ENCODE assay signal across 2 cellular contexts in the genomic region with DNA sequence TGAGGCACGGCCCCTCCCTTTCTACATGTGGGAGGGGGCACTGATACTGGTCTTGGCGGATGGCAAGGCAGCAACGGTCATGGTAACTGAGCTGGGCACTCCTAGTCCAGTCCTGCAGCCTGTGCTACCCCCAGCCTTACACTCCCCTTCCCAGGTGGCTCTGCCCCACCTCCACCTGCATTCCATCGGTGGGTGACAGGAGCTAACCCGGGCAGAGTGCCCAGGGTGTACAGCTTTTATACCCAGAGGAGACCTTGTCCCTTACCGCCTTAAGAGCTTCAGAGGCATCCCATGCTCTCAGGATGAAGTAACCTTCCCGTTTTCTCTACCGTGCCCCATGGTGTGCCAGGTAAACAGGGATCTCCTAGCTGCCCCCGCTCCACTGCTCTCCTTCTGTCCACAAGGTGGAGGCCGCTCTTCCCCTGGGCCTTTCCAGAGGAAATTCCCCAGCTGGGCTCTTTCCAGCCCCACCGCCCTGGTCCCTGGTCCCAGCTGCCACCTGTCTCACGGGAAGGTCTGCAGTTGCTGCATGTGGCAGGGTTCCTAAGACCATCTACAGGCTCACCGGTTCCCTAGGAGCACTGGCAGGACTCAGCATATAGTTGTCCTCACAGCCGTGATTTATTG.
TF ChIP-seq lines count a peak whose summit lies in the region.

No MANE protein-coding gene starts in this region.

TF ChIP-seq in GM12878, 131 proteins besides CTCF, POLR2A, EP300 and RAD21:
- TF ChIP-seq CHD4 (IDR thresholded peaks at IDR 0.05): no peak
- TF ChIP-seq ESRRA (IDR thresholded peaks at IDR 0.05; ENCODE audit: low read length): no peak
- TF ChIP-seq, protein P1, sequence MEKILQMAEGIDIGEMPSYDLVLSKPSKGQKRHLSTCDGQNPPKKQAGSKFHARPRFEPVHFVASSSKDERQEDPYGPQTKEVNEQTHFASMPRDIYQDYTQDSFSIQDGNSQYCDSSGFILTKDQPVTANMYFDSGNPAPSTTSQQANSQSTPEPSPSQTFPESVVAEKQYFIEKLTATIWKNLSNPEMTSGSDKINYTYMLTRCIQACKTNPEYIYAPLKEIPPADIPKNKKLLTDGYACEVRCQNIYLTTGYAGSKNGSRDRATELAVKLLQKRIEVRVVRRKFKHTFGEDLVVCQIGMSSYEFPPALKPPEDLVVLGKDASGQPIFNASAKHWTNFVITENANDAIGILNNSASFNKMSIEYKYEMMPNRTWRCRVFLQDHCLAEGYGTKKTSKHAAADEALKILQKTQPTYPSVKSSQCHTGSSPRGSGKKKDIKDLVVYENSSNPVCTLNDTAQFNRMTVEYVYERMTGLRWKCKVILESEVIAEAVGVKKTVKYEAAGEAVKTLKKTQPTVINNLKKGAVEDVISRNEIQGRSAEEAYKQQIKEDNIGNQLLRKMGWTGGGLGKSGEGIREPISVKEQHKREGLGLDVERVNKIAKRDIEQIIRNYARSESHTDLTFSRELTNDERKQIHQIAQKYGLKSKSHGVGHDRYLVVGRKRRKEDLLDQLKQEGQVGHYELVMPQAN (conservative IDR thresholded peaks at IDR 0.05): no peak
- TF ChIP-seq, protein P2, sequence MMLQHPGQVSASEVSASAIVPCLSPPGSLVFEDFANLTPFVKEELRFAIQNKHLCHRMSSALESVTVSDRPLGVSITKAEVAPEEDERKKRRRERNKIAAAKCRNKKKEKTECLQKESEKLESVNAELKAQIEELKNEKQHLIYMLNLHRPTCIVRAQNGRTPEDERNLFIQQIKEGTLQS (IDR thresholded peaks at IDR 0.05; ENCODE audit: borderline replicate concordance, extremely low read depth, low read depth, low read length): no peak
- no peak for TF ChIP-seq SUZ12 (IDR thresholded peaks at IDR 0.05; ENCODE audit: unreplicated experiment)
- TF ChIP-seq, protein P3, sequence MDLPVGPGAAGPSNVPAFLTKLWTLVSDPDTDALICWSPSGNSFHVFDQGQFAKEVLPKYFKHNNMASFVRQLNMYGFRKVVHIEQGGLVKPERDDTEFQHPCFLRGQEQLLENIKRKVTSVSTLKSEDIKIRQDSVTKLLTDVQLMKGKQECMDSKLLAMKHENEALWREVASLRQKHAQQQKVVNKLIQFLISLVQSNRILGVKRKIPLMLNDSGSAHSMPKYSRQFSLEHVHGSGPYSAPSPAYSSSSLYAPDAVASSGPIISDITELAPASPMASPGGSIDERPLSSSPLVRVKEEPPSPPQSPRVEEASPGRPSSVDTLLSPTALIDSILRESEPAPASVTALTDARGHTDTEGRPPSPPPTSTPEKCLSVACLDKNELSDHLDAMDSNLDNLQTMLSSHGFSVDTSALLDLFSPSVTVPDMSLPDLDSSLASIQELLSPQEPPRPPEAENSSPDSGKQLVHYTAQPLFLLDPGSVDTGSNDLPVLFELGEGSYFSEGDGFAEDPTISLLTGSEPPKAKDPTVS (IDR thresholded peaks at IDR 0.05; ENCODE audit: low read depth, low read length): no peak
- no peak for TF ChIP-seq IRF5 (IDR thresholded peaks at IDR 0.05; ENCODE audit: borderline replicate concordance)
- no peak for TF ChIP-seq RBBP5 (conservative IDR thresholded peaks at IDR 0.05)
- no peak for TF ChIP-seq BCL3 (IDR thresholded peaks at IDR 0.05; ENCODE audit: borderline replicate concordance, insufficient read depth, low read depth, low read length, poor library complexity, severe bottlenecking)
- no peak for TF ChIP-seq TCF3 (IDR thresholded peaks at IDR 0.05; ENCODE audit: borderline replicate concordance, insufficient read depth, low read depth, low read length)
- TF ChIP-seq ZZZ3 (IDR thresholded peaks at IDR 0.05; ENCODE audit: control insufficient read depth, insufficient read length, low read depth): no peak
- no peak for TF ChIP-seq SMARCA5 (IDR thresholded peaks at IDR 0.05)

TF ChIP-seq in WTC11, 78 proteins besides CTCF, POLR2A, EP300 and RAD21:
- TF ChIP-seq ESRRA (CRISPR knock-in tag; IDR thresholded peaks at IDR 0.05; ENCODE audit: borderline replicate concordance): no peak
- no peak for TF ChIP-seq SMAD4 (CRISPR knock-in tag; IDR thresholded peaks at IDR 0.05)
- TF ChIP-seq CBFB (CRISPR knock-in tag; IDR thresholded peaks at IDR 0.05; ENCODE audit: low read depth): no peak
- TF ChIP-seq CDX4 (CRISPR knock-in tag; IDR thresholded peaks at IDR 0.05; ENCODE audit: borderline replicate concordance): no peak
- no peak for TF ChIP-seq NFYB (CRISPR knock-in tag; conservative IDR thresholded peaks at IDR 0.05; ENCODE audit: low read depth)
- TF ChIP-seq CREB1 (CRISPR knock-in tag; IDR thresholded peaks at IDR 0.05): no peak
- no peak for TF ChIP-seq FOXJ3 (CRISPR knock-in tag; IDR thresholded peaks at IDR 0.05; ENCODE audit: borderline replicate concordance)
